16 cellular contexts compared by ENCODE assay signal in genomic region chr3:153232737-153233330, GRCh38.
A peak's percentile ranks its signal among the peaks of the same experiment; 100 is the strongest.
DNase-seq lines count a peak whose midpoint lies in the region; ATAC-seq and TF ChIP-seq lines count a peak whose summit lies in the region.
"Had no signal": no experiment of that assay in that cellular context is flagged by ENCODE, and none has a peak within 500 bp of the region (broad histone marks: within the 10 kb centered on the region; RNA-seq: fewer than 3 reads in every experiment).

No MANE protein-coding gene starts in this region.

- TF ChIP-seq CTCF in brain microvascular endothelial cell (IDR thresholded peaks at IDR 0.05; ENCODE audit: low read depth, low read length, missing control alignments) (no peak), vagina (IDR thresholded peaks at IDR 0.05) (no peak)

- in situ Hi-C loops in brain microvascular endothelial cell (cut with HindIII; ENCODE audit: low pct_ligation_motif_present, low sequenced_read_pairs), result no loop called here

- no peaks in the 10 kb centered on the region for H3K9me3 ChIP-seq in vagina
- H3K9me3 ChIP-seq: right atrium auricular region had no signal

- H3K27me3 ChIP-seq in brain microvascular endothelial cell (replicated peaks) (no peaks in the 10 kb centered on the region), vagina (no peaks in the 10 kb centered on the region)
- H3K27me3 ChIP-seq: right atrium auricular region had no signal

- no peak for ATAC-seq in HG02852 (IDR thresholded peaks at IDR 0.05; ENCODE audit: unreplicated experiment)
- ATAC-seq: naive thymus-derived CD4-positive, alpha-beta T cell; stimulated activated memory B cell treated with anti-CD40 and anti-IgM and Interleukin-4, amounts not matched to agents 10 μg/mL and 1 μg/mL and 100 μg/mL, for 72 hours; T-cell had no signal

- H3K27ac ChIP-seq in brain microvascular endothelial cell (peak overlapping the region; percentile 58), vagina (peak overlapping the region; percentile 43), substantia nigra (ENCODE audit: low read depth, low read length, poor library complexity, severe bottlenecking) (no peak overlapping the region)
- H3K27ac ChIP-seq: right atrium auricular region had no signal

- peaks cover 13% of the 10 kb centered on the region for H3K4me1 ChIP-seq in vagina
- H3K4me1 ChIP-seq: right atrium auricular region had no signal

- DNase-seq in HCEC 1CT (peak; percentile 81), brain microvascular endothelial cell (no peak), hepatic stellate cell (ENCODE audit: low spot score) (peak; percentile 64), vagina (ENCODE audit: extremely low spot score in 2 of 2) (no peak), substantia nigra (lab: John Stamatoyannopoulos, UW) (no peak), NCI-H1694 treated with DMSO at 0.1 percent for 48 hours (lab: John Stamatoyannopoulos, UW) (no peak)
- DNase-seq: activated T-cell treated with anti-CD3 and anti-CD28 coated beads for 4 hours; head of caudate nucleus; left cardiac atrium; naive thymus-derived CD4-positive, alpha-beta T cell; OCI-M1; stimulated activated CD4-positive, alpha-beta T cell treated with anti-CD3 and anti-CD28 coated beads, Interleukin-4, amount 100 ng/mL, for 4 hours; T-cell had no signal

- H3K36me3 ChIP-seq in brain microvascular endothelial cell (replicated peaks) (no peaks in the 10 kb centered on the region), vagina (no peaks in the 10 kb centered on the region)
- H3K36me3 ChIP-seq: right atrium auricular region had no signal

- intact Hi-C loops in vagina (cut with DNase I), result no loop called here

- TF ChIP-seq POLR2A in vagina (IDR thresholded peaks at IDR 0.05), result no peak

- H3K4me3 ChIP-seq in brain microvascular endothelial cell (ENCODE audit: low read depth, low read length) (no peak overlapping the region), vagina (no peak overlapping the region)
- H3K4me3 ChIP-seq: right atrium auricular region had no signal

Comparison
In these comparisons a context has a peak if more than half of its experiments do, and no peak if none do; other contexts are left out.
1. DNase-seq: peak in HCEC 1CT (single experiment) and hepatic stellate cell (single experiment); none in brain microvascular endothelial cell (single experiment), vagina (0 of 2), substantia nigra (0 of 49) and NCI-H1694 treated with DMSO at 0.1 percent for 48 hours (single experiment).